1 cellular context compared by ENCODE assay signal in the genomic region with DNA sequence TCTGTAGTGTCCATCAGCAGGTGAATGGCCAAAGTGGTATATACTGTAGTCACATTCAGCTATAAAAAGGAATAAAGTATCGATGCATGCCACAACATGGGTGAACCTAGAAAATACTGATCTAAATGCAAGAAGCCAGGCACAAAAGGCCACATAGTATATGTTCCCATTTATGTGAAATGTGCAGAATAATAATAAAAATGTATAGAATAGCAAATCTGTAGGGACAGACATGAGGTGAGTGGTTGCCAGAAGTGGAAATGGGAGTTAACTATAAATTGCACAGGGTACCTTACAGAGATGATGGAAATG.
TF ChIP-seq lines count a peak whose summit lies in the region.

No MANE protein-coding gene starts in this region.

TF ChIP-seq in GM23338, 12 proteins besides CTCF, POLR2A, EP300 and RAD21 (continued from another document):
- TF ChIP-seq, protein P1, sequence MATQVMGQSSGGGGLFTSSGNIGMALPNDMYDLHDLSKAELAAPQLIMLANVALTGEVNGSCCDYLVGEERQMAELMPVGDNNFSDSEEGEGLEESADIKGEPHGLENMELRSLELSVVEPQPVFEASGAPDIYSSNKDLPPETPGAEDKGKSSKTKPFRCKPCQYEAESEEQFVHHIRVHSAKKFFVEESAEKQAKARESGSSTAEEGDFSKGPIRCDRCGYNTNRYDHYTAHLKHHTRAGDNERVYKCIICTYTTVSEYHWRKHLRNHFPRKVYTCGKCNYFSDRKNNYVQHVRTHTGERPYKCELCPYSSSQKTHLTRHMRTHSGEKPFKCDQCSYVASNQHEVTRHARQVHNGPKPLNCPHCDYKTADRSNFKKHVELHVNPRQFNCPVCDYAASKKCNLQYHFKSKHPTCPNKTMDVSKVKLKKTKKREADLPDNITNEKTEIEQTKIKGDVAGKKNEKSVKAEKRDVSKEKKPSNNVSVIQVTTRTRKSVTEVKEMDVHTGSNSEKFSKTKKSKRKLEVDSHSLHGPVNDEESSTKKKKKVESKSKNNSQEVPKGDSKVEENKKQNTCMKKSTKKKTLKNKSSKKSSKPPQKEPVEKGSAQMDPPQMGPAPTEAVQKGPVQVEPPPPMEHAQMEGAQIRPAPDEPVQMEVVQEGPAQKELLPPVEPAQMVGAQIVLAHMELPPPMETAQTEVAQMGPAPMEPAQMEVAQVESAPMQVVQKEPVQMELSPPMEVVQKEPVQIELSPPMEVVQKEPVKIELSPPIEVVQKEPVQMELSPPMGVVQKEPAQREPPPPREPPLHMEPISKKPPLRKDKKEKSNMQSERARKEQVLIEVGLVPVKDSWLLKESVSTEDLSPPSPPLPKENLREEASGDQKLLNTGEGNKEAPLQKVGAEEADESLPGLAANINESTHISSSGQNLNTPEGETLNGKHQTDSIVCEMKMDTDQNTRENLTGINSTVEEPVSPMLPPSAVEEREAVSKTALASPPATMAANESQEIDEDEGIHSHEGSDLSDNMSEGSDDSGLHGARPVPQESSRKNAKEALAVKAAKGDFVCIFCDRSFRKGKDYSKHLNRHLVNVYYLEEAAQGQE (IDR thresholded peaks at IDR 0.05; ENCODE audit: unreplicated experiment), result no peak
- TF ChIP-seq, protein P2, sequence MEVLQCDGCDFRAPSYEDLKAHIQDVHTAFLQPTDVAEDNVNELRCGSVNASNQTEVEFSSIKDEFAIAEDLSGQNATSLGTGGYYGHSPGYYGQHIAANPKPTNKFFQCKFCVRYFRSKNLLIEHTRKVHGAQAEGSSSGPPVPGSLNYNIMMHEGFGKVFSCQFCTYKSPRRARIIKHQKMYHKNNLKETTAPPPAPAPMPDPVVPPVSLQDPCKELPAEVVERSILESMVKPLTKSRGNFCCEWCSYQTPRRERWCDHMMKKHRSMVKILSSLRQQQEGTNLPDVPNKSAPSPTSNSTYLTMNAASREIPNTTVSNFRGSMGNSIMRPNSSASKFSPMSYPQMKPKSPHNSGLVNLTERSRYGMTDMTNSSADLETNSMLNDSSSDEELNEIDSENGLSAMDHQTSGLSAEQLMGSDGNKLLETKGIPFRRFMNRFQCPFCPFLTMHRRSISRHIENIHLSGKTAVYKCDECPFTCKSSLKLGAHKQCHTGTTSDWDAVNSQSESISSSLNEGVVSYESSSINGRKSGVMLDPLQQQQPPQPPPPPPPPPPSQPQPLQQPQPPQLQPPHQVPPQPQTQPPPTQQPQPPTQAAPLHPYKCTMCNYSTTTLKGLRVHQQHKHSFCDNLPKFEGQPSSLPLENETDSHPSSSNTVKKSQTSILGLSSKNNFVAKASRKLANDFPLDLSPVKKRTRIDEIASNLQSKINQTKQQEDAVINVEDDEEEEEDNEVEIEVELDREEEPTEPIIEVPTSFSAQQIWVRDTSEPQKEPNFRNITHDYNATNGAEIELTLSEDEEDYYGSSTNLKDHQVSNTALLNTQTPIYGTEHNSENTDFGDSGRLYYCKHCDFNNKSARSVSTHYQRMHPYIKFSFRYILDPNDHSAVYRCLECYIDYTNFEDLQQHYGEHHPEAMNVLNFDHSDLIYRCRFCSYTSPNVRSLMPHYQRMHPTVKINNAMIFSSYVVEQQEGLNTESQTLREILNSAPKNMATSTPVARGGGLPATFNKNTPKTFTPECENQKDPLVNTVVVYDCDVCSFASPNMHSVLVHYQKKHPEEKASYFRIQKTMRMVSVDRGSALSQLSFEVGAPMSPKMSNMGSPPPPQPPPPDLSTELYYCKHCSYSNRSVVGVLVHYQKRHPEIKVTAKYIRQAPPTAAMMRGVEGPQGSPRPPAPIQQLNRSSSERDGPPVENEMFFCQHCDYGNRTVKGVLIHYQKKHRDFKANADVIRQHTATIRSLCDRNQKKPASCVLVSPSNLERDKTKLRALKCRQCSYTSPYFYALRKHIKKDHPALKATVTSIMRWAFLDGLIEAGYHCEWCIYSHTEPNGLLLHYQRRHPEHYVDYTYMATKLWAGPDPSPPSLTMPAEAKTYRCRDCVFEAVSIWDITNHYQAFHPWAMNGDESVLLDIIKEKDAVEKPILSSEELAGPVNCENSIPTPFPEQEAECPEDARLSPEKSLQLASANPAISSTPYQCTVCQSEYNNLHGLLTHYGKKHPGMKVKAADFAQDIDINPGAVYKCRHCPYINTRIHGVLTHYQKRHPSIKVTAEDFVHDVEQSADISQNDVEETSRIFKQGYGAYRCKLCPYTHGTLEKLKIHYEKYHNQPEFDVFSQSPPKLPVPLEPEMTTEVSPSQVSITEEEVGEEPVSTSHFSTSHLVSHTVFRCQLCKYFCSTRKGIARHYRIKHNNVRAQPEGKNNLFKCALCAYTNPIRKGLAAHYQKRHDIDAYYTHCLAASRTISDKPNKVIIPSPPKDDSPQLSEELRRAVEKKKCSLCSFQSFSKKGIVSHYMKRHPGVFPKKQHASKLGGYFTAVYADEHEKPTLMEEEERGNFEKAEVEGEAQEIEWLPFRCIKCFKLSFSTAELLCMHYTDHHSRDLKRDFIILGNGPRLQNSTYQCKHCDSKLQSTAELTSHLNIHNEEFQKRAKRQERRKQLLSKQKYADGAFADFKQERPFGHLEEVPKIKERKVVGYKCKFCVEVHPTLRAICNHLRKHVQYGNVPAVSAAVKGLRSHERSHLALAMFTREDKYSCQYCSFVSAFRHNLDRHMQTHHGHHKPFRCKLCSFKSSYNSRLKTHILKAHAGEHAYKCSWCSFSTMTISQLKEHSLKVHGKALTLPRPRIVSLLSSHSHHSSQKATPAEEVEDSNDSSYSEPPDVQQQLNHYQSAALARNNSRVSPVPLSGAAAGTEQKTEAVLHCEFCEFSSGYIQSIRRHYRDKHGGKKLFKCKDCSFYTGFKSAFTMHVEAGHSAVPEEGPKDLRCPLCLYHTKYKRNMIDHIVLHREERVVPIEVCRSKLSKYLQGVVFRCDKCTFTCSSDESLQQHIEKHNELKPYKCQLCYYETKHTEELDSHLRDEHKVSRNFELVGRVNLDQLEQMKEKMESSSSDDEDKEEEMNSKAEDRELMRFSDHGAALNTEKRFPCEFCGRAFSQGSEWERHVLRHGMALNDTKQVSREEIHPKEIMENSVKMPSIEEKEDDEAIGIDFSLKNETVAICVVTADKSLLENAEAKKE (CRISPR knock-in tag; IDR thresholded peaks at IDR 0.05), result no peak
- no peak for TF ChIP-seq EZH2 (IDR thresholded peaks at IDR 0.05; ENCODE audit: low read depth, unreplicated experiment)
